ENCODE assay signal across 15 cellular contexts in the genomic region with DNA sequence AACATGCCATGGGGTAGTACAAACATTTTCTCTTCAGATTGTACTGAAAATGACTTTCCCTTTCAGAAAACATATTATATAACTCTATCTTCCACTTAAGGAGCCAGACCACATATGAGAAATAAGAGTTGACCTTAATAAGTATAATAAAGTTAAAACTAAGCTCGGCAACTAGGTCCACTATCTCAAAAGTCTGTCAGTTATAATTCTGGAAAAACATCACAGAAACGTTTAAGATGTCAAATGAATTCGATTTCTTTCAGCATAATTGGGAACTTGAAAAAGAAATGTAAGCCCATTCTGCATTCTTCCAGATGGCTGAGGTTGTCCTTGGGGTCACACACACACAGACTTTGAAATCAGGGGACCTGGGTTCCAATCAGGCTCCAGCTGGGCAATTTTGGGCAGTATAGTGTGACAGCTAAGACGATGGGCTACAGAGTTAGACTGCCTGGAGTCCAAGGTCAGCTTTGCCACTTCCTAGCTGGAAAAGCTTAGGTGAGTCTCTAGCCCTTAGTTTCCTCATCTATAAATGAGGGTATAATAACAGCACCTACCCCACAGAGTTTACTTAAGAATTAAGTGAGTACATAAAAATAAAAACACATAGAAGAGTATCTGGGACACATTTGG.
DNase-seq lines count a peak whose midpoint lies in the region; ATAC-seq, FAIRE-seq and TF ChIP-seq lines count a peak whose summit lies in the region.
"Had no signal": no experiment of that assay in that cellular context is flagged by ENCODE, and none has a peak within 500 bp of the region (broad histone marks: within the 10 kb centered on the region; RNA-seq: fewer than 3 reads in every experiment).

No MANE protein-coding gene starts in this region.

- POLR2A ChIA-PET in IMR-90 (lab: Charles Lee; ENCODE audit: unreplicated experiment) (no interaction called here), PC-9 (lab: Charles Lee; ENCODE audit: unreplicated experiment) (interaction anchor here (0.7 kb wide), 1 partner anchor 76 kb away, joined by 7 read pairs; a partner anchor contains a TSS)

- H3K9me3 ChIP-seq in IMR-90 (ENCODE audit: control insufficient read depth, insufficient read depth, low read length) (no peaks in the 10 kb centered on the region), PC-9 (ENCODE audit: insufficient read depth, low read depth) (no peaks in the 10 kb centered on the region), mucosa of descending colon (no peaks in the 10 kb centered on the region), testis (no peaks in the 10 kb centered on the region)
- H3K9me3 ChIP-seq: BLaER1 had no signal

- H4K5ac ChIP-seq in IMR-90 (ENCODE audit: low read depth, low read length): 0 out of 2 replicates have a peak overlapping the region, but pooled peaks have one; percentile 2

- H3K56ac ChIP-seq in IMR-90 (ENCODE audit: extremely low read depth, insufficient read depth, low read length): no peak overlapping the region

- no peak for TF ChIP-seq POLR2A in IMR-90 (IDR thresholded peaks at IDR 0.05; ENCODE audit: low read depth, low read length)
- no peak for TF ChIP-seq POLR2A in testis (IDR thresholded peaks at IDR 0.05)
- TF ChIP-seq POLR2A in GM12892 (IDR thresholded peaks at IDR 0.05; ENCODE audit: low read depth, low read length): no peak

- H3K4me3 ChIP-seq in IMR-90 (ENCODE audit: insufficient read depth, low read depth, low read length) (no peak overlapping the region), PC-9 (no peak overlapping the region), mucosa of descending colon (no peak overlapping the region), testis (no peak overlapping the region)
- H3K4me3 ChIP-seq: BLaER1 had no signal

- H3K23ac ChIP-seq in IMR-90 (ENCODE audit: low read depth, low read length): no peak overlapping the region

- H4K20me1 ChIP-seq in IMR-90 (ENCODE audit: insufficient read depth, low read length) (peaks cover 42% of the 10 kb centered on the region), PC-9 (ENCODE audit: insufficient read depth) (peaks cover 11% of the 10 kb centered on the region; the same call in 1 of the 2 replicates)

- H3K4me1 ChIP-seq in IMR-90 (ENCODE audit: control insufficient read depth, insufficient read depth, low read length): peaks cover 15% of the 10 kb centered on the region
- peaks cover 48% of the 10 kb centered on the region for H3K4me1 ChIP-seq in PC-9 (replicated peaks; ENCODE audit: insufficient read depth)
- peaks cover 26% of the 10 kb centered on the region for H3K4me1 ChIP-seq in mucosa of descending colon (ENCODE audit: low read depth)
- no peaks in the 10 kb centered on the region for H3K4me1 ChIP-seq in testis

- no peak overlapping the region for H3K9ac ChIP-seq in IMR-90 (ENCODE audit: low read depth, low read length)
- H3K9ac ChIP-seq: BLaER1 had no signal

- BruUV-seq in IMR-90 (replicated peaks; lab: Mats Ljungman, UMichigan) (no TSS peak), PC-9 (replicated peaks; lab: Mats Ljungman, UMichigan) (no TSS peak)

- no peaks in the 10 kb centered on the region for H3K9me2 ChIP-seq in PC-9 (ENCODE audit: insufficient read depth)

- H3K36me3 ChIP-seq in IMR-90 (ENCODE audit: control insufficient read depth, insufficient read depth, low read length) (no peaks in the 10 kb centered on the region), PC-9 (ENCODE audit: low read depth) (no peaks in the 10 kb centered on the region), mucosa of descending colon (ENCODE audit: low read depth) (no peaks in the 10 kb centered on the region), testis (ENCODE audit: low read depth, missing control alignments) (no peaks in the 10 kb centered on the region)

- H3K79me2 ChIP-seq in PC-9 (ENCODE audit: low read depth): peaks cover 77% of the 10 kb centered on the region

- H2AK5ac ChIP-seq in IMR-90 (ENCODE audit: low read depth, low read length): peak overlapping the region; percentile 62

- CTCF ChIA-PET in IMR-90 (lab: Yijun Ruan, JAX): interaction anchor here (0.7 kb wide), 1 partner anchor 8 kb away, joined by 3 read pairs; no protein-coding TSS in a partner anchor
- CTCF ChIA-PET in PC-9 (lab: Charles Lee): no interaction called here

- H3K27ac ChIP-seq in IMR-90 (ENCODE audit: insufficient read depth, low read length) (no peak overlapping the region), PC-9 (peak overlapping the region; percentile 58), testis (no peak overlapping the region)
- H3K27ac ChIP-seq: BLaER1 had no signal

- WGBS in IMR-90 (ENCODE audit: extremely low coverage in 2 of 2, insufficient read length in 1 of 2), 2 experiments: no CpG with 5 or more reads among the region's 4 CpGs
- 50% methylated on average over 4 of the region's 4 CpGs for WGBS in testis, 2 donors

- TF ChIP-seq CTCF in IMR-90 (conservative IDR thresholded peaks at IDR 0.05; ENCODE audit: low read depth, low read length): no peak
- TF ChIP-seq CTCF in PC-9 (conservative IDR thresholded peaks at IDR 0.05): no peak
- no peak for TF ChIP-seq CTCF in mucosa of descending colon (IDR thresholded peaks at IDR 0.05)
- TF ChIP-seq CTCF in testis (IDR thresholded peaks at IDR 0.05): no peak

- H3K4me2 ChIP-seq in IMR-90 (ENCODE audit: low read depth, low read length) (no peak overlapping the region), PC-9 (peak overlapping the region; percentile 15; the same call in 1 of the 2 replicates)
- H3K4me2 ChIP-seq: BLaER1 had no signal

- H4K91ac ChIP-seq in IMR-90 (ENCODE audit: insufficient read depth, low read depth, low read length): no peak overlapping the region

- intact Hi-C loops in IMR-90 (cut with micrococcal nuclease) (no loop called here), PC-9 (cut with micrococcal nuclease; ENCODE audit: unreplicated experiment) (no loop called here), mucosa of descending colon (cut with DNase I, micrococcal nuclease) (no loop called here), testis (cut with DNase I; ENCODE audit: low total_unique reads) (no loop called here)

- ATAC-seq in IMR-90 (ENCODE audit: low read depth): no peak
- peak; percentile 43 for ATAC-seq in mucosa of descending colon

- no peak overlapping the region for H2BK120ac ChIP-seq in IMR-90 (ENCODE audit: low read depth, low read length)

- no peak overlapping the region for H4K8ac ChIP-seq in IMR-90 (ENCODE audit: low read depth in 2 of 2, low read length in 2 of 2)

- no peak overlapping the region for H2BK5ac ChIP-seq in IMR-90 (ENCODE audit: low read depth, low read length, poor library complexity, severe bottlenecking)

- dilution Hi-C loops in IMR-90 (cut with HindIII; ENCODE audit: low sequenced_read_pairs, unreplicated experiment): no loop called here

- H2BK20ac ChIP-seq in IMR-90 (ENCODE audit: low read depth, low read length): no peak overlapping the region

- peaks cover 25 to 74% of the 10 kb centered on the region in 2 experiments for H3K79me1 ChIP-seq in IMR-90 (ENCODE audit: low read depth in 1 of 2, low read length in 2 of 2)

- no peak overlapping the region; the same call in 2 of the 3 replicates for H2BK15ac ChIP-seq in IMR-90 (ENCODE audit: low read depth, low read length)

- DNase-seq in IMR-90 (no peak), PC-9 (no peak), mucosa of descending colon (no peak), Kasumi-1 (lab: John Stamatoyannopoulos, UW) (no peak), testis (no peak), GM12892 (ENCODE audit: insufficient read length) (no peak)
- DNase-seq: H9, NCI-H146, NCI-H2227 treated with DMSO at 0.1 percent for 48 hours, NCI-H526, SIG-M5, SW 1271 had no signal

- TF ChIP-seq RAD21 in IMR-90 (IDR thresholded peaks at IDR 0.05; ENCODE audit: low read length): no peak

- in situ Hi-C loops in IMR-90 (cut with MboI; ENCODE audit: low sequenced_read_pairs): no loop called here

- peaks cover 32% of the 10 kb centered on the region for H3F3A ChIP-seq in PC-9 (ENCODE audit: insufficient read depth, low read depth)

- no peak overlapping the region for H3K14ac ChIP-seq in IMR-90 (replicated peaks; ENCODE audit: low read depth, low read length)

- H3K4ac ChIP-seq in IMR-90 (ENCODE audit: low read depth, low read length): no peak overlapping the region

- no peak overlapping the region for H3K18ac ChIP-seq in IMR-90 (ENCODE audit: low read depth, low read length)

- H3K9me1 ChIP-seq in IMR-90 (ENCODE audit: insufficient read depth, low read length): peaks cover 8% of the 10 kb centered on the region; the same call in 1 of the 2 replicates

- H3K27me3 ChIP-seq in IMR-90 (ENCODE audit: control insufficient read depth, insufficient read depth, low read length): no peaks in the 10 kb centered on the region
- H3K27me3 ChIP-seq in PC-9 (ENCODE audit: insufficient read depth, low read depth): no peaks in the 10 kb centered on the region
- H3K27me3 ChIP-seq in testis: no peaks in the 10 kb centered on the region
- H3K27me3 ChIP-seq: BLaER1 had no signal

- FAIRE-seq in endometrium (lab: Jason Lieb, UNC) (peak; percentile 57), GM12892 (lab: Jason Lieb, UNC) (no peak)
- FAIRE-seq: RCC 7860 had no signal

- no peak overlapping the region for H2AFZ ChIP-seq in IMR-90 (replicated peaks; ENCODE audit: low read length, poor library complexity)
- H2AFZ ChIP-seq in PC-9: no peak overlapping the region

- no peak overlapping the region for H2AK9ac ChIP-seq in IMR-90 (replicated peaks; ENCODE audit: low read depth, low read length, poor library complexity)

TF ChIP-seq in IMR-90, 13 proteins besides CTCF, POLR2A, EP300 and RAD21 (continues in another document):
- TF ChIP-seq CEBPB (IDR thresholded peaks at IDR 0.05; ENCODE audit: low read depth, low read length) (no peak), RCOR1 (IDR thresholded peaks at IDR 0.05; ENCODE audit: insufficient replicate concordance, low read length) (no peak), MXI1 (IDR thresholded peaks at IDR 0.05; ENCODE audit: borderline replicate concordance, low read depth, low read length) (no peak), NFE2L2 (IDR thresholded peaks at IDR 0.05; ENCODE audit: low read depth, low read length) (no peak)
- TF ChIP-seq, protein P1, sequence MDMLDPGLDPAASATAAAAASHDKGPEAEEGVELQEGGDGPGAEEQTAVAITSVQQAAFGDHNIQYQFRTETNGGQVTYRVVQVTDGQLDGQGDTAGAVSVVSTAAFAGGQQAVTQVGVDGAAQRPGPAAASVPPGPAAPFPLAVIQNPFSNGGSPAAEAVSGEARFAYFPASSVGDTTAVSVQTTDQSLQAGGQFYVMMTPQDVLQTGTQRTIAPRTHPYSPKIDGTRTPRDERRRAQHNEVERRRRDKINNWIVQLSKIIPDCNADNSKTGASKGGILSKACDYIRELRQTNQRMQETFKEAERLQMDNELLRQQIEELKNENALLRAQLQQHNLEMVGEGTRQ (IDR thresholded peaks at IDR 0.05; ENCODE audit: low read depth, low read length): no peak
